ENCODE assay signal across 12 cellular contexts in the genomic region with DNA sequence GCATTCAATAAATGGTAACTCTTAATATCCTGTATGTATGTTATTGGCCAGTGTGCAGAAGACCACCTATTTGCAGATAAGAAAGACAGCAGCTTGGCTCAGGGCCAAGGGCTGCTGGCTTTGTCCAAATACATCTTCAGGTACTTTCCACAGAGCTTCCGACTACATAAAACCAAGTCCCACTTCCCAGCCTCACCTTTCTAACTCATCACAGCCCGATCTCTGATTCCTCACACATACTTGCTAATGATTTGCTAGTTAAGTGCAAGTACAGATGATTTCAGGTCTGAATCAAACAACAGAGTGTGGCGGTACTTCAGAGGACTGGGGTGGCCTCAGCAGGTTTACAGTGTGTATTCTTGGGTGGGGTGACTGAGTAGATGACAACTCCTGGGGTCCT.
DNase-seq lines count a peak whose midpoint lies in the region; ATAC-seq and TF ChIP-seq lines count a peak whose summit lies in the region.
"Had no signal": no experiment of that assay in that cellular context is flagged by ENCODE, and none has a peak within 500 bp of the region (broad histone marks: within the 10 kb centered on the region; RNA-seq: fewer than 3 reads in every experiment).

No MANE protein-coding gene starts in this region.

- H3K27ac ChIP-seq in esophagus squamous epithelium (peak overlapping the region in 3 of 4 donors; percentile 49 to 76 (median 57)), stomach smooth muscle (ENCODE audit: low read length) (peak overlapping the region; percentile 18)

- DNase-seq in esophagus squamous epithelium (lab: John Stamatoyannopoulos, UW) (no peak), OCI-M2 (lab: John Stamatoyannopoulos, UW; ENCODE audit: unreplicated experiment) (no peak), NCI-H446 (lab: John Stamatoyannopoulos, UW) (no peak)
- no peak for DNase-seq in activated CD4-positive, CD25-positive, alpha-beta regulatory T cell treated with anti-CD3 and anti-CD28 coated beads, Interleukin-2, amount 50 U/mL, for 72 hours
- DNase-seq: activated CD4-positive, CD25-positive, alpha-beta regulatory T cell; activated naive CD4-positive, alpha-beta T cell treated with anti-CD3 and anti-CD28 coated beads for 36 hours; DND-41 had no signal

- peak; percentile 38 for ATAC-seq in GM19438 (IDR thresholded peaks at IDR 0.05; ENCODE audit: low read depth, unreplicated experiment)
- ATAC-seq in HG02759 (IDR thresholded peaks at IDR 0.05; ENCODE audit: unreplicated experiment): no peak

- H3F3A ChIP-seq in Loucy (ENCODE audit: low read depth): no peaks in the 10 kb centered on the region

- H3K9me2 ChIP-seq in Loucy (replicated peaks; ENCODE audit: low read depth, low read length): no peaks in the 10 kb centered on the region

- H3K9ac ChIP-seq in Loucy (ENCODE audit: low read depth, low read length, poor library complexity, severe bottlenecking) (no peak overlapping the region), stomach smooth muscle (ENCODE audit: low read length in 2 of 2) (no peak overlapping the region)

- H3K27me3 ChIP-seq in Loucy (ENCODE audit: insufficient read depth, low read length, poor library complexity, severe bottlenecking) (no peaks in the 10 kb centered on the region), esophagus squamous epithelium (no peaks in the 10 kb centered on the region), stomach smooth muscle (ENCODE audit: control insufficient read depth in 1 of 2, insufficient read depth in 2 of 2, low read length in 2 of 2) (no peaks in the 10 kb centered on the region)
- H3K27me3 ChIP-seq: MG63 had no signal

- peak overlapping the region; percentile 4 for H3K4me2 ChIP-seq in Loucy (ENCODE audit: low read depth, low read length, poor library complexity, severe bottlenecking)

- no peak for TF ChIP-seq CTCF in Loucy (conservative IDR thresholded peaks at IDR 0.05; ENCODE audit: low read length)
- TF ChIP-seq CTCF in esophagus squamous epithelium (IDR thresholded peaks at IDR 0.05): no peak

- no peaks in the 10 kb centered on the region for H3K79me2 ChIP-seq in Loucy (ENCODE audit: insufficient read depth, low read length)

- WGBS in esophagus squamous epithelium, 2 donors: 74 to 96% methylated on average over 3 of the region's 3 CpGs

- H3K4me3 ChIP-seq in Loucy (ENCODE audit: low read length, poor library complexity, severe bottlenecking) (no peak overlapping the region), esophagus squamous epithelium (no peak overlapping the region), stomach smooth muscle (ENCODE audit: low read length in 2 of 2) (no peak overlapping the region)
- H3K4me3 ChIP-seq: MG63 had no signal

- TF ChIP-seq POLR2A in esophagus squamous epithelium (IDR thresholded peaks at IDR 0.05): no peak

- H3K4me1 ChIP-seq in Loucy (ENCODE audit: insufficient read depth, low read length, poor library complexity, severe bottlenecking) (peaks cover 8% of the 10 kb centered on the region), esophagus squamous epithelium (peaks cover 5 to 32% (median 5%) of the 10 kb centered on the region in 3 donors), stomach smooth muscle (ENCODE audit: control insufficient read depth, insufficient read depth, low read length) (peaks cover 23% of the 10 kb centered on the region)

- H4K20me1 ChIP-seq in Loucy (ENCODE audit: insufficient read depth, low read length, poor library complexity, severe bottlenecking): no peaks in the 10 kb centered on the region

- no peaks in the 10 kb centered on the region; the same call in 1 of the 2 replicates for H3K36me3 ChIP-seq in Loucy (ENCODE audit: insufficient read depth, low read length)
- peaks cover 0 to 3% (median 0%) of the 10 kb centered on the region in 3 donors for H3K36me3 ChIP-seq in esophagus squamous epithelium
- H3K36me3 ChIP-seq in stomach smooth muscle (ENCODE audit: control insufficient read depth in 2 of 2, insufficient read depth in 2 of 2, low read length in 2 of 2): peaks cover 5 to 7% of the 10 kb centered on the region in 2 donors
- H3K36me3 ChIP-seq: MG63 had no signal

- intact Hi-C loops in esophagus squamous epithelium (cut with DNase I): no loop called here

- H3K9me3 ChIP-seq in Loucy (ENCODE audit: insufficient read depth, low read depth, low read length) (no peaks in the 10 kb centered on the region), esophagus squamous epithelium (no peaks in the 10 kb centered on the region), stomach smooth muscle (ENCODE audit: control insufficient read depth in 2 of 2, low read length in 2 of 2) (no peaks in the 10 kb centered on the region)
- H3K9me3 ChIP-seq: MG63 had no signal

- H2AFZ ChIP-seq in Loucy (ENCODE audit: low read length): no peak overlapping the region
